In the genomic region with DNA sequence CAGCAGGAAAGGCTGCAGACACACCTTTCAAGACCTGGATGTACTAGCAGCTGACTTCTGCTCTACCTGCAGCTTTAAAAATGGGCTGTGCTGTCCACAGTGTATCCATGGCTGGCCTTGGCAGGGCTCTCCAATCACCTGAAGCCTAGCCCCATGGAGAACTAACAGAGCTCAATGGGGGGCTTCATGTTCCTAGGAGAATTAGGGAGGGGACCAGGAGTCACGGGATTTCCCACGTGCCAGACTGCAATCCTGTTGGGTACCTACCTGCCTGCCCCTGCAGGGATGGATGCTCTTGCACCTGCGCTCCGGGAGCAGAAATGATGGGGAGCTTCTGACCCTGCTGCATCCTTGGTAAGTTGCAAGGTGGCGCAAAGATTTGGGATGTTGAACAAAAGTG, we compare ENCODE assay signal across 8 cellular contexts.
"Had no signal": no experiment of that assay in that cellular context is flagged by ENCODE, and none has a peak within 500 bp of the region (broad histone marks: within the 10 kb centered on the region; RNA-seq: fewer than 3 reads in every experiment).

No MANE protein-coding gene starts in this region.

- H3K9me3 Mint-ChIP-seq: IgD-negative memory B cell had no signal

- H3K27ac ChIP-seq: HL-60 had no signal

- ATAC-seq: HepG2, K562 had no signal

- DNase-seq: IMR-90, KBM-7, KG1 had no signal

- H3K4me3 Mint-ChIP-seq: IgD-negative memory B cell had no signal

- H3K27ac Mint-ChIP-seq: IgD-negative memory B cell had no signal

- FAIRE-seq: HepG2, HTR-8/SVneo, K562 had no signal

- H3K36me3 Mint-ChIP-seq: IgD-negative memory B cell had no signal

- H3K4me3 ChIP-seq: K562 had no signal
